In genomic region chr14:95480109-95480886, GRCh38 we compare ENCODE assay signal across 8 cellular contexts. TPM values are rescaled to one million over a fixed set of nuclear protein-coding genes. Genes with fewer than 3 reads are reported as not detected.
DNase-seq lines count a peak whose midpoint lies in the region; ATAC-seq, FAIRE-seq and TF ChIP-seq lines count a peak whose summit lies in the region.

No MANE protein-coding gene starts in this region.

- H2BK5ac ChIP-seq in H9 (ENCODE audit: insufficient read length, low read length), result no peak overlapping the region

- H3K27ac ChIP-seq in H9 (ENCODE audit: insufficient read length, low read depth, low read length), result no peak overlapping the region

- H4K5ac ChIP-seq in H9 (ENCODE audit: insufficient read length, low read depth, low read length), result no peak overlapping the region

- H3K36me3 Mint-ChIP-seq in H9 (ENCODE audit: insufficient read depth in 1 of 3, low read depth in 3 of 3), result no peaks in the 10 kb centered on the region

- H4K91ac ChIP-seq in H9 (ENCODE audit: insufficient read length, low read depth, low read length), result no peak overlapping the region

- H3K27me3 ChIP-seq in H9 (ENCODE audit: insufficient read depth, low read length), result no peaks in the 10 kb centered on the region

- H2AK5ac ChIP-seq in H9 (ENCODE audit: insufficient read length, low read length), result no peak overlapping the region

- no peaks in the 10 kb centered on the region for H3K79me1 ChIP-seq in H9 (ENCODE audit: insufficient read depth, low read depth, low read length, poor library complexity, severe bottlenecking)

- H3K23ac ChIP-seq in H9 (ENCODE audit: insufficient read length, low read depth, low read length), result no peak overlapping the region

- H2BK12ac ChIP-seq in H9 (ENCODE audit: insufficient read length, low read depth, low read length), result no peak overlapping the region

- no peak overlapping the region for H2BK120ac ChIP-seq in H9 (ENCODE audit: low read depth, low read length, poor library complexity, severe bottlenecking)

- peak; percentile 95 for DNase-seq in fibroblast of gingiva (ENCODE audit: low read depth)
- DNase-seq in stimulated activated CD4-positive, alpha-beta T cell treated with anti-CD3 and anti-CD28 coated beads, TNF-alpha, amount 100 ng/mL, for 24 hours (ENCODE audit: low read depth in 3 of 3), result peak in 2 of 3 experiments; percentile 6 to 32
- no peak for DNase-seq in NCI-H2107 treated with DMSO at 0.1 percent for 48 hours (lab: John Stamatoyannopoulos, UW; ENCODE audit: unreplicated experiment)
- no peak for DNase-seq in frontal cortex (ENCODE audit: low spot score in 2 of 2)
- no peak for DNase-seq in H9
- no peak for DNase-seq in left colon

- H2AFZ ChIP-seq in H9 (ENCODE audit: low read length), result no peak overlapping the region

- H3T11ph ChIP-seq in H9 (ENCODE audit: low read length), result no peak overlapping the region

- no peak overlapping the region for H3K4ac ChIP-seq in H9 (ENCODE audit: low read depth, low read length)

- no peak overlapping the region for H3K9ac ChIP-seq in H9 (ENCODE audit: extremely low read depth, insufficient read length, low read length)

- intact Hi-C loops in left colon (cut with DNase I, micrococcal nuclease), result no loop called here

- no peak overlapping the region for H3K56ac ChIP-seq in H9 (ENCODE audit: insufficient read length, low read depth, low read length)

- no peaks in the 10 kb centered on the region for H3K79me2 ChIP-seq in H9 (ENCODE audit: insufficient read depth, low read length)

- WGBS in H9 (ENCODE audit: extremely low coverage, insufficient read length, low lambda C conversion rate), result no CpG with 5 or more reads among the region's 11 CpGs

- H4K8ac ChIP-seq in H9 (replicated peaks; ENCODE audit: insufficient read length, low read depth, low read length), result no peak overlapping the region

- H3K4me1 Mint-ChIP-seq in H9, result peaks cover 16 to 31% of the 10 kb centered on the region in 2 experiments

- no peak overlapping the region for H3K27ac Mint-ChIP-seq in H9

- H3K14ac ChIP-seq in H9 (ENCODE audit: insufficient read depth, low read length), result no peak overlapping the region

- no peaks in the 10 kb centered on the region; the same call in none of the 2 replicates for H3K27me3 Mint-ChIP-seq in H9 (ENCODE audit: low read depth)

- no peak overlapping the region for H3K4me2 ChIP-seq in H9 (ENCODE audit: insufficient read depth, insufficient read length, low read length)

- H2BK20ac ChIP-seq in H9 (ENCODE audit: low read depth, low read length, poor library complexity, severe bottlenecking), result no peak overlapping the region

- H2BK15ac ChIP-seq in H9 (ENCODE audit: low read depth, low read length), result no peak overlapping the region

- no peak overlapping the region for H3K18ac ChIP-seq in H9 (ENCODE audit: insufficient read length, low read depth, low read length)

- no peak for FAIRE-seq in frontal cortex (lab: Jason Lieb, UNC)

- ATAC-seq in GM21423 (IDR thresholded peaks at IDR 0.05; ENCODE audit: unreplicated experiment), result peak; percentile 54
- ATAC-seq in activated CD4-positive, CD25-positive, alpha-beta regulatory T cell treated with anti-CD3 and anti-CD28 coated beads, Interleukin-2, amount 50 U/mL, for 24 hours, result peak; percentile 79 to 84
- no peak for ATAC-seq in left colon

- H3K23me2 ChIP-seq in H9 (ENCODE audit: insufficient read length, low read depth, low read length, poor library complexity, severe bottlenecking), result no peaks in the 10 kb centered on the region

- no peaks in the 10 kb centered on the region for H3K9me3 ChIP-seq in H9 (ENCODE audit: control insufficient read depth, low read depth, low read length)

- no peaks in the 10 kb centered on the region for H3K9me3 Mint-ChIP-seq in H9

- TF ChIP-seq CTCF in H9 (conservative IDR thresholded peaks at IDR 0.05), result no peak

- no peaks in the 10 kb centered on the region for H3K4me1 ChIP-seq in H9 (ENCODE audit: insufficient read depth, low read length)

- H4K20me1 ChIP-seq in H9 (ENCODE audit: control insufficient read depth, insufficient read depth, insufficient read length), result no peaks in the 10 kb centered on the region

- H3K4me3 Mint-ChIP-seq in H9, result no peak overlapping the region

RNA-seq across cellular contexts. Expression of gene SYNE3, which starts 36.2 kb away (rescaled TPM):
- total RNA-seq in frontal cortex (1.2 TPM), H9 (2021) (0.11 and 0.13 TPM in 2 replicates), left colon (10 to 100 TPM; 11.6 to 12.1 TPM)

RNA-seq across cellular contexts. Expression of gene GLRX5, which starts 54.6 kb away (rescaled TPM):
- total RNA-seq in frontal cortex (31.8 TPM), H9 (2021) (62.2 and 64.0 TPM in 2 replicates), left colon (10 to 100 TPM; 47.4 to 56.4 TPM)

Comparison
In these comparisons a context has a peak if more than half of its experiments do, and no peak if none do; other contexts are left out.
1. DNase-seq: peak in fibroblast of gingiva (single experiment) and stimulated activated CD4-positive, alpha-beta T cell treated with anti-CD3 and anti-CD28 coated beads, TNF-alpha, amount 100 ng/mL, for 24 hours (2 of 3); none in NCI-H2107 treated with DMSO at 0.1 percent for 48 hours (single experiment), frontal cortex (0 of 2), H9 (single experiment) and left colon (0 of 2).